2 cellular contexts compared by ENCODE assay signal in the genomic region with DNA sequence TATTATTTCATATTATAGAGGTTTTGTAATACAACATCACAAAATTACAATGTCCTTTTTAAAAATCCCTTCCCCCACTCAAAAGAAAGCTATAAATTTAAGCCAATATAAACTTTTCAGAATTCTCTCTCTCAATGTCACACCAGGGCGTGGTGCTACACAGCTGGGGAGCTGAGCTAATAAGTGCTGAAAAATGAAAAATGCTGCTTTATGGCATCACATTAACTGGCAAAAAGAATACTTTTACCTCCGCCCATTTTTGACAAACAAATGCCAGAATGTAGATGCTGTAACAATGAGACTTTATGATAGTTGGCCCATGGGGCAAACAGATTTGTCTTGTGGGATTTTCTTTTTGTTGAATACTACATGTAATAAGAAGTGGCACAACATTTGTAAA.
TF ChIP-seq lines count a peak whose summit lies in the region.

No MANE protein-coding gene starts in this region.

TF ChIP-seq in A549, 52 proteins besides CTCF, POLR2A, EP300 and RAD21:
- TF ChIP-seq NFE2L2 (conservative IDR thresholded peaks at IDR 0.05; ENCODE audit: low read length), result no peak
- TF ChIP-seq CHD4 (IDR thresholded peaks at IDR 0.05; ENCODE audit: borderline replicate concordance), result no peak
- no peak for TF ChIP-seq NR3C1 (IDR thresholded peaks at IDR 0.05)

TF ChIP-seq in K562, 482 proteins besides CTCF, POLR2A, EP300 and RAD21:
- TF ChIP-seq DACH1 (IDR thresholded peaks at IDR 0.05; ENCODE audit: partially characterized antibody) (peak; percentile 3), EHMT2 (IDR thresholded peaks at IDR 0.05) (no peak)
